In the genomic region with DNA sequence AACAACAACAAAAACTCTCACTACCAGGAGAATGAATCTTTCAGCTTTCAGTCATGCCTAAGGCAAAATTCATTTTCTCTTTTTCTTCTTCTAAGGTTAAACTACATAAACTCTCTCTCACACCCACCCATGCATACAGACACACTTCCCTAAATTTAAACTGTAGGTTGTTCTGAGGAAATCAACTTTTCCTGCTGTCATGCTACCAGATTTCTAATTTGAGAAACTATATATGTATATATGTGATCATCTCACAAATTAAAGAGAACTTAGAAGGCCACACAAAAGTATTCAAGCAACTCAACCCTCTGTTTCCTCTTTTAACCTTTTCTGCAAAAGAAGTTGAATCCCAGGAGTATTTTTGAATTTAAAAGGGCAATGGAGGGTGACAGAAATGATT, we compare ENCODE assay signal across 17 cellular contexts.
"Had no signal": no experiment of that assay in that cellular context is flagged by ENCODE, and none has a peak within 500 bp of the region (broad histone marks: within the 10 kb centered on the region; RNA-seq: fewer than 3 reads in every experiment).

No MANE protein-coding gene starts in this region.

- H3K4me1 Mint-ChIP-seq: activated naive CD8-positive, alpha-beta T cell treated with anti-CD3 and anti-CD28 coated beads for 36 hours had no signal

- H3K27me3 ChIP-seq: left lung had no signal

- H3K4me1 ChIP-seq: foreskin keratinocyte, heart right ventricle, left lung, psoas muscle had no signal

- ATAC-seq: activated T-cell treated with anti-CD3 and anti-CD28 coated beads, Interleukin-2, amount 50 U/mL, for 72 hours; foreskin keratinocyte; heart right ventricle; left lung; psoas muscle; sciatic nerve had no signal

- H3K9me3 Mint-ChIP-seq: activated naive CD8-positive, alpha-beta T cell treated with anti-CD3 and anti-CD28 coated beads for 36 hours; nephron progenitor cell had no signal

- H3K36me3 Mint-ChIP-seq: activated naive CD8-positive, alpha-beta T cell treated with anti-CD3 and anti-CD28 coated beads for 36 hours had no signal

- H3K27ac Mint-ChIP-seq: activated naive CD8-positive, alpha-beta T cell treated with anti-CD3 and anti-CD28 coated beads for 36 hours; activated T-cell treated with anti-CD3 and anti-CD28 coated beads, Interleukin-2, amount 50 U/mL, for 72 hours; nephron progenitor cell had no signal

- H3K27me3 Mint-ChIP-seq: activated naive CD8-positive, alpha-beta T cell treated with anti-CD3 and anti-CD28 coated beads for 36 hours had no signal

- FAIRE-seq: bronchial epithelial cell, endothelial cell of umbilical vein, keratinocyte had no signal

- H3K36me3 ChIP-seq: heart right ventricle, left lung had no signal

- H3K4me3 ChIP-seq: heart right ventricle, left lung, psoas muscle had no signal

- H3K27ac ChIP-seq: foreskin keratinocyte, heart right ventricle, left lung, psoas muscle had no signal

- H3K9me3 ChIP-seq: left lung, psoas muscle had no signal

- DNase-seq: activated CD4-positive, alpha-beta T cell treated with anti-CD3 and anti-CD28 coated beads for 1 hour; activated CD4-positive, alpha-beta T cell treated with anti-CD3 and anti-CD28 coated beads, Interleukin-2, amount 50 U/mL, for 48 hours; activated gamma-delta T cell treated with Interleukin-2 at 50 U/mL for 16 hours; activated naive CD8-positive, alpha-beta T cell treated with anti-CD3 and anti-CD28 coated beads for 36 hours; activated T-cell treated with anti-CD3 and anti-CD28 coated beads, Interleukin-2, amount 50 U/mL, for 72 hours; aorta; foreskin keratinocyte; heart right ventricle; left lung; nephron progenitor cell; psoas muscle; stimulated activated CD4-positive, alpha-beta T cell treated with anti-CD3 and anti-CD28 coated beads, Interleukin-2, amount 100 ng/mL, for 24 hours; stimulated activated naive CD4-positive, alpha-beta T cell treated with Interleukin-2 at 50 U/mL for 16 hours had no signal

- H3K4me3 Mint-ChIP-seq: activated naive CD8-positive, alpha-beta T cell treated with anti-CD3 and anti-CD28 coated beads for 36 hours; activated T-cell treated with anti-CD3 and anti-CD28 coated beads, Interleukin-2, amount 50 U/mL, for 72 hours; nephron progenitor cell had no signal
